ENCODE assay signal across 11 cellular contexts in genomic region chr2:135245055-135245454, GRCh38.
DNase-seq lines count a peak whose midpoint lies in the region; ATAC-seq and TF ChIP-seq lines count a peak whose summit lies in the region.
"Had no signal": no experiment of that assay in that cellular context is flagged by ENCODE, and none has a peak within 500 bp of the region (broad histone marks: within the 10 kb centered on the region; RNA-seq: fewer than 3 reads in every experiment).

No MANE protein-coding gene starts in this region.

- no peaks in the 10 kb centered on the region for H3K27me3 ChIP-seq in kidney epithelial cell (ENCODE audit: control insufficient read depth, insufficient read depth, low read length)

- no peak overlapping the region for H3K4me3 ChIP-seq in kidney epithelial cell (ENCODE audit: low read depth, low read length)
- H3K4me3 ChIP-seq: A549 had no signal

- peaks cover 16% of the 10 kb centered on the region for H3K4me1 Mint-ChIP-seq in activated T-helper 1 cell treated with anti-CD3 and anti-CD28 coated beads, Interleukin-12 subunit alpha, Interleukin-12 subunit beta, Interleukin-2, Interleukin-4 antibody, amounts not matched to agents 30 ng/mL and 10 ng/mL and 1 ng/mL, durations not matched to agents 14 hours and 24 hours and 36 hours (ENCODE audit: low read depth)

- intact Hi-C loops in activated T-helper 1 cell treated with anti-CD3 and anti-CD28 coated beads, Interleukin-12 subunit alpha, Interleukin-12 subunit beta, Interleukin-2, Interleukin-4 antibody, amounts not matched to agents 30 ng/mL and 10 ng/mL and 1 ng/mL, durations not matched to agents 14 hours and 24 hours and 36 hours (cut with micrococcal nuclease): loop anchor here (1.0 to 10.0 kb wide), 2 partner anchors 193 to 1140 kb away; partner anchors contain the start of gene RAB3GAP1

- H3K27me3 Mint-ChIP-seq in activated T-helper 1 cell treated with anti-CD3 and anti-CD28 coated beads, Interleukin-12 subunit alpha, Interleukin-12 subunit beta, Interleukin-2, Interleukin-4 antibody, amounts not matched to agents 30 ng/mL and 10 ng/mL and 1 ng/mL, durations not matched to agents 14 hours and 24 hours and 36 hours (ENCODE audit: insufficient read depth): no peaks in the 10 kb centered on the region
- H3K27me3 Mint-ChIP-seq: progenitor cell of endocrine pancreas; stimulated activated memory B cell treated with anti-CD40 and anti-IgM and Interleukin-4, amounts not matched to agents 10 μg/mL and 1 μg/mL and 100 μg/mL, for 72 hours had no signal

- no peak overlapping the region for H3K4me3 Mint-ChIP-seq in activated T-helper 1 cell treated with anti-CD3 and anti-CD28 coated beads, Interleukin-12 subunit alpha, Interleukin-12 subunit beta, Interleukin-2, Interleukin-4 antibody, amounts not matched to agents 30 ng/mL and 10 ng/mL and 1 ng/mL, durations not matched to agents 14 hours and 24 hours and 36 hours
- H3K4me3 Mint-ChIP-seq: stimulated activated memory B cell treated with anti-CD40 and anti-IgM and Interleukin-4, amounts not matched to agents 10 μg/mL and 1 μg/mL and 100 μg/mL, for 72 hours had no signal

- DNase-seq in NCI-H1417 (lab: John Stamatoyannopoulos, UW): peak in 2 of 3 experiments; percentile 12 to 72
- DNase-seq in NCI-H1417 treated with DMSO at 0.1 percent for 48 hours (lab: John Stamatoyannopoulos, UW): no peak
- peak; percentile 9 for DNase-seq in HuH-7.5 (ENCODE audit: low spot score)
- DNase-seq in activated T-helper 1 cell treated with anti-CD3 and anti-CD28 coated beads, Interleukin-12 subunit alpha, Interleukin-12 subunit beta, Interleukin-2, Interleukin-4 antibody, amounts not matched to agents 30 ng/mL and 10 ng/mL and 1 ng/mL, durations not matched to agents 14 hours and 24 hours and 36 hours (ENCODE audit: low spot score): peak; percentile 6
- DNase-seq in kidney epithelial cell (ENCODE audit: low read depth): peak; percentile 38
- no peak for DNase-seq in activated gamma-delta T cell (lab: John Stamatoyannopoulos, UW)

- H3K36me3 Mint-ChIP-seq in activated T-helper 1 cell treated with anti-CD3 and anti-CD28 coated beads, Interleukin-12 subunit alpha, Interleukin-12 subunit beta, Interleukin-2, Interleukin-4 antibody, amounts not matched to agents 30 ng/mL and 10 ng/mL and 1 ng/mL, durations not matched to agents 14 hours and 24 hours and 36 hours (ENCODE audit: low read depth): peaks cover 4% of the 10 kb centered on the region

- peak overlapping the region; percentile 32 for H3K27ac Mint-ChIP-seq in activated T-helper 1 cell treated with anti-CD3 and anti-CD28 coated beads, Interleukin-12 subunit alpha, Interleukin-12 subunit beta, Interleukin-2, Interleukin-4 antibody, amounts not matched to agents 30 ng/mL and 10 ng/mL and 1 ng/mL, durations not matched to agents 14 hours and 24 hours and 36 hours
- H3K27ac Mint-ChIP-seq: progenitor cell of endocrine pancreas; stimulated activated memory B cell treated with anti-CD40 and anti-IgM and Interleukin-4, amounts not matched to agents 10 μg/mL and 1 μg/mL and 100 μg/mL, for 72 hours had no signal

- peaks cover 8% of the 10 kb centered on the region for H3K9me3 Mint-ChIP-seq in activated T-helper 1 cell treated with anti-CD3 and anti-CD28 coated beads, Interleukin-12 subunit alpha, Interleukin-12 subunit beta, Interleukin-2, Interleukin-4 antibody, amounts not matched to agents 30 ng/mL and 10 ng/mL and 1 ng/mL, durations not matched to agents 14 hours and 24 hours and 36 hours

- ATAC-seq in HG02623 (IDR thresholded peaks at IDR 0.05; ENCODE audit: unreplicated experiment): no peak
- ATAC-seq in HG03039 (IDR thresholded peaks at IDR 0.05; ENCODE audit: unreplicated experiment): no peak
- ATAC-seq: A549; stimulated activated memory B cell treated with anti-CD40 and anti-IgM and Interleukin-4, amounts not matched to agents 10 μg/mL and 1 μg/mL and 100 μg/mL, for 72 hours had no signal

- no peak for TF ChIP-seq CTCF in kidney epithelial cell (IDR thresholded peaks at IDR 0.05; ENCODE audit: insufficient read depth, low read length, poor library complexity, severe bottlenecking)

- no peaks in the 10 kb centered on the region for H3K36me3 ChIP-seq in kidney epithelial cell (ENCODE audit: control insufficient read depth, insufficient read depth, low read length)

Comparison
In these comparisons a context has a peak if more than half of its experiments do, and no peak if none do; other contexts are left out.
1. DNase-seq: peak in NCI-H1417 (2 of 3), HuH-7.5 (single experiment), activated T-helper 1 cell treated with anti-CD3 and anti-CD28 coated beads, Interleukin-12 subunit alpha, Interleukin-12 subunit beta, Interleukin-2, Interleukin-4 antibody, amounts not matched to agents 30 ng/mL and 10 ng/mL and 1 ng/mL, durations not matched to agents 14 hours and 24 hours and 36 hours (single experiment) and kidney epithelial cell (single experiment); none in NCI-H1417 treated with DMSO at 0.1 percent for 48 hours (single experiment) and activated gamma-delta T cell (single experiment).